In genomic region chr7:36563706-36564325, GRCh38 we compare ENCODE assay signal across 17 cellular contexts.
A peak's percentile ranks its signal among the peaks of the same experiment; 100 is the strongest.
DNase-seq lines count a peak whose midpoint lies in the region; ATAC-seq and TF ChIP-seq lines count a peak whose summit lies in the region.
"Had no signal": no experiment of that assay in that cellular context is flagged by ENCODE, and none has a peak within 500 bp of the region (broad histone marks: within the 10 kb centered on the region; RNA-seq: fewer than 3 reads in every experiment).

No MANE protein-coding gene starts in this region.

- H3K27ac ChIP-seq in body of pancreas (peak overlapping the region in 3 of 4 donors; percentile 5 to 49 (median 16)), WERI-Rb-1 (no peak overlapping the region)
- H3K27ac ChIP-seq: coronary artery, gastrocnemius medialis had no signal

- intact Hi-C loops in body of pancreas (cut with DNase I) = no loop called here

- TF ChIP-seq POLR2A in body of pancreas (IDR thresholded peaks at IDR 0.05) = no peak

- H3K27me3 ChIP-seq in body of pancreas = no peaks in the 10 kb centered on the region
- no peaks in the 10 kb centered on the region for H3K27me3 ChIP-seq in WERI-Rb-1 (ENCODE audit: insufficient read depth, low read depth, severe bottlenecking)
- H3K27me3 ChIP-seq: gastrocnemius medialis had no signal

- TF ChIP-seq CTCF in body of pancreas (IDR thresholded peaks at IDR 0.05) = no peak
- TF ChIP-seq CTCF in WERI-Rb-1 (IDR thresholded peaks at IDR 0.05; ENCODE audit: low read depth, low read length) = no peak

- no peak overlapping the region for H3K4me3 ChIP-seq in body of pancreas
- H3K4me3 ChIP-seq in WERI-Rb-1 (ENCODE audit: low read depth, low read length) = no peak overlapping the region
- H3K4me3 ChIP-seq: coronary artery, gastrocnemius medialis had no signal

- H3K9me3 ChIP-seq in body of pancreas = no peaks in the 10 kb centered on the region
- H3K9me3 ChIP-seq in WERI-Rb-1 (ENCODE audit: severe bottlenecking) = no peaks in the 10 kb centered on the region
- H3K9me3 ChIP-seq: gastrocnemius medialis had no signal

- H3K4me1 ChIP-seq in body of pancreas = peaks cover 41% of the 10 kb centered on the region
- H3K4me1 ChIP-seq: gastrocnemius medialis had no signal

- DNase-seq in A172 (ENCODE audit: low spot score) (peak; percentile 10), HCEC 1CT (peak; percentile 29), body of pancreas (no peak), kidney tubule cell (ENCODE audit: low spot score) (peak; percentile 33), T1000 (lab: John Stamatoyannopoulos, UW) (no peak), SHP77 (lab: John Stamatoyannopoulos, UW) (no peak), WERI-Rb-1 (no peak)
- DNase-seq: activated naive CD4-positive, alpha-beta T cell treated with anti-CD3 and anti-CD28 coated beads, Interleukin-2, amount 50 U/mL, for 16 hours; DMS153; gastrocnemius medialis; midbrain; NCI-H187; SHP77 treated with DMSO at 0.1 percent for 48 hours; stimulated activated CD4-positive, alpha-beta T cell treated with anti-CD3 and anti-CD28 coated beads, Interleukin-1b, Interleukin-23, amount 100 ng/mL, for 48 hours; stimulated activated CD8-positive, alpha-beta memory T cell treated with anti-CD3 and anti-CD28 coated beads, Interleukin-4, amount 100 ng/mL, for 48 hours had no signal

- H3K36me3 ChIP-seq in body of pancreas (replicated peaks in 1 of 2; ENCODE audit: insufficient read depth in 1 of 2, low read depth in 2 of 2) (no peaks in the 10 kb centered on the region), WERI-Rb-1 (no peaks in the 10 kb centered on the region)
- H3K36me3 ChIP-seq: gastrocnemius medialis had no signal

- WGBS in body of pancreas, 2 donors = 31 to 58% methylated on average over 1 of the region's 1 CpG

- ATAC-seq in body of pancreas = no peak
- no peak for ATAC-seq in HG02759 (IDR thresholded peaks at IDR 0.05; ENCODE audit: unreplicated experiment)
- ATAC-seq: gastrocnemius medialis had no signal

Comparison
In these comparisons a context has a peak if more than half of its experiments do, and no peak if none do; other contexts are left out.
1. DNase-seq: peak in A172 (single experiment), HCEC 1CT (single experiment) and kidney tubule cell (single experiment); none in body of pancreas (0 of 4), T1000 (single experiment), SHP77 (0 of 2) and WERI-Rb-1 (single experiment).